8 cellular contexts compared by ENCODE assay signal in the genomic region with DNA sequence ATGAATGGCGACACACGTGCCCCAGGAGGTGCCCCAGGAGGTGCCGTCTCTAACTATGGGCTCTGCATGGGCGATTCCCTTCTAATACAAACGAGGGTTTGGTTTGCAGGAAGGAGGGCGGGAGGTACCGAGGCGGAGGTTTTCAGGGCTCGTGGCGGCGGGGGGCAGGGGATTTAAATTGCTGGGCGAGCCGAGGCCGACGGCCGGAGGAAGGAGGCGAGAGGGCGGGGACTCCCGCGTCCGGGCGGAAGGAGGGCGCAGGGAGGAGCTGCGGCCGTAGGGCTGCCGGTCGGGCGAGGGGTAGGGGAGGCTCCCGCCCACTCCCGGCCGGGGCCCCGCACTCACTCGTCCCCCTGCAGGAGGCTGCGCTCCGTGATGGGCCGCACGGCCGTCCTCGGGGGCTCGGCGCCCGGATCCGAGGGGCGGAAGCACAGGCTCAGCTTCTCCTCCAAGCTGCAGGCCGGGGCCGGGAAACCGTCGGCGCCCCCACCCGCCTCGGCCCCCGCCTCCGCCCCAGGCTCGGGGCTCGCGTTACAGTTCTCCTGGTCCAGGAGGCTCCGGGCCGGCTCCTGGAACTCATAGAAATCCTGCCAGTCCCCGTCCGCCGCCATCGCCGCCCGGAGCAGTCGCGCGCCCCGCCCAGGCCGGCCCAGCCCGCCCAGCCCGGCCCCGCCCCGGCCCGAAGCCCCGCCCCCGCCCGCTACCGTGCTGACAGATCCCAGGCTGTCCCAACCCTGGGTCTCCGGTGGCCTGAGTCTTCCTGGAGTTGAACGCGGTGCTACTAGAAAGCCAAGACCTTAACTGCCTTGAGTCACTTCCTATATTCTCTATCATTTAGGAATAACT. TPM values are rescaled to one million over a fixed set of nuclear protein-coding genes. Genes with fewer than 3 reads are reported as not detected.
DNase-seq lines count a peak whose midpoint lies in the region; ATAC-seq lines count a peak whose summit lies in the region.

A gene with protein sequence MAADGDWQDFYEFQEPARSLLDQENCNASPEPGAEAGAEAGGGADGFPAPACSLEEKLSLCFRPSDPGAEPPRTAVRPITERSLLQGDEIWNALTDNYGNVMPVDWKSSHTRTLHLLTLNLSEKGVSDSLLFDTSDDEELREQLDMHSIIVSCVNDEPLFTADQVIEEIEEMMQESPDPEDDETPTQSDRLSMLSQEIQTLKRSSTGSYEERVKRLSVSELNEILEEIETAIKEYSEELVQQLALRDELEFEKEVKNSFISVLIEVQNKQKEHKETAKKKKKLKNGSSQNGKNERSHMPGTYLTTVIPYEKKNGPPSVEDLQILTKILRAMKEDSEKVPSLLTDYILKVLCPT (minus strand): TSS at position 637 of the 846 bp plus-strand sequence. CDS start 26 bp downstream, at position 611.

- ATAC-seq in GM19328 (IDR thresholded peaks at IDR 0.05; ENCODE audit: unreplicated experiment) = peak; percentile 99
- ATAC-seq in HG03460 (IDR thresholded peaks at IDR 0.05; ENCODE audit: unreplicated experiment) = peak; percentile 98

- no peaks in the 10 kb centered on the region for H3K9me3 ChIP-seq in effector memory CD4-positive, alpha-beta T cell (ENCODE audit: control insufficient read depth, low read length)

- H3K36me3 ChIP-seq in effector memory CD4-positive, alpha-beta T cell (ENCODE audit: control insufficient read depth, insufficient read depth, low read length) = no peaks in the 10 kb centered on the region

- no peaks in the 10 kb centered on the region for H3K27me3 ChIP-seq in effector memory CD4-positive, alpha-beta T cell (replicated peaks; ENCODE audit: control insufficient read depth, insufficient read depth, low read length, poor library complexity, severe bottlenecking)

- H3K27ac ChIP-seq in effector memory CD4-positive, alpha-beta T cell (ENCODE audit: insufficient read depth, low read length, poor library complexity, severe bottlenecking) = peak within 1 kb of the TSS; percentile 25

- DNase-seq in CD1c-positive myeloid dendritic cell (ENCODE audit: extremely low spot score) (peak; percentile 80), NCI-H82 (lab: John Stamatoyannopoulos, UW) (peak; percentile 90), lung microvascular endothelial cell (ENCODE audit: low read depth in 2 of 2) (peak; percentile 72 to 80)
- DNase-seq in activated CD8-positive, alpha-beta memory T cell treated with anti-CD3 and anti-CD28 coated beads for 24 hours = peak; percentile 90
- DNase-seq in effector memory CD4-positive, alpha-beta T cell = peak; percentile 29 to 45 (median 39)
- peak; percentile 34 for DNase-seq in stimulated activated CD8-positive, alpha-beta memory T cell treated with anti-CD3 and anti-CD28 coated beads, Interleukin-12 subunit alpha, Interleukin-12 subunit beta, amount 100 ng/mL, for 24 hours (ENCODE audit: extremely low read depth)

- peak within 1 kb of the TSS; percentile 88 for H3K4me3 ChIP-seq in effector memory CD4-positive, alpha-beta T cell (ENCODE audit: insufficient read depth, low read depth, low read length, poor library complexity, severe bottlenecking)

- peaks cover 13% of the 10 kb centered on the region for H3K4me1 ChIP-seq in effector memory CD4-positive, alpha-beta T cell (ENCODE audit: control insufficient read depth, insufficient read depth, low read length, poor library complexity, severe bottlenecking)

RNA-seq across cellular contexts. Expression of the gene that starts here (rescaled TPM):
- total RNA-seq in lung microvascular endothelial cell = 52.1 and 54.2 TPM in 2 replicates

Comparison
In these comparisons a context has a peak if more than half of its experiments do, and no peak if none do; other contexts are left out.
1. Peak in every context shown above with its lines: DNase-seq, ATAC-seq, H3K4me3 ChIP-seq and H3K27ac ChIP-seq.
2. DNase-seq: peak in every context shown above with its lines; median percentile 90 in NCI-H82; 90 in activated CD8-positive, alpha-beta memory T cell treated with anti-CD3 and anti-CD28 coated beads for 24 hours; 80 in CD1c-positive myeloid dendritic cell; 76 in lung microvascular endothelial cell; 39 in effector memory CD4-positive, alpha-beta T cell; 34 in stimulated activated CD8-positive, alpha-beta memory T cell treated with anti-CD3 and anti-CD28 coated beads, Interleukin-12 subunit alpha, Interleukin-12 subunit beta, amount 100 ng/mL, for 24 hours.